In genomic region chr14:51869426-51870113, GRCh38 we compare ENCODE assay signal across 11 cellular contexts. TPM values are rescaled to one million over a fixed set of nuclear protein-coding genes. Genes with fewer than 3 reads are reported as not detected.
DNase-seq lines count a peak whose midpoint lies in the region; ATAC-seq, FAIRE-seq and TF ChIP-seq lines count a peak whose summit lies in the region.
"Had no signal": no experiment of that assay in that cellular context is flagged by ENCODE, and none has a peak within 500 bp of the region (broad histone marks: within the 10 kb centered on the region; RNA-seq: fewer than 3 reads in every experiment).

No MANE protein-coding gene starts in this region.

- WGBS in H9 (ENCODE audit: extremely low coverage, insufficient read length, low lambda C conversion rate) = no CpG with 5 or more reads among the region's 9 CpGs

- no peaks in the 10 kb centered on the region for H3K79me2 ChIP-seq in H9 (ENCODE audit: insufficient read depth, low read length)

- no peak overlapping the region for H2BK15ac ChIP-seq in H9 (ENCODE audit: low read depth, low read length)

- no peak overlapping the region for H3T11ph ChIP-seq in H9 (ENCODE audit: low read length)

- no peak overlapping the region for H3K4me3 Mint-ChIP-seq in activated CD4-positive, alpha-beta T cell treated with anti-CD3 and anti-CD28 coated beads, Interleukin-2, amount 10 ng/mL, durations not matched to agents 7 days and 5 days
- H3K4me3 Mint-ChIP-seq in activated naive CD8-positive, alpha-beta T cell = peak overlapping the region; percentile 27
- no peak overlapping the region for H3K4me3 Mint-ChIP-seq in H9

- H2AK5ac ChIP-seq in H9 (ENCODE audit: insufficient read length, low read length) = no peak overlapping the region

- H3K79me1 ChIP-seq in H9 (ENCODE audit: insufficient read depth, low read depth, low read length, poor library complexity, severe bottlenecking) = no peaks in the 10 kb centered on the region

- peaks cover 41% of the 10 kb centered on the region for H3K4me1 Mint-ChIP-seq in activated CD4-positive, alpha-beta T cell treated with anti-CD3 and anti-CD28 coated beads, Interleukin-2, amount 10 ng/mL, durations not matched to agents 7 days and 5 days
- peaks cover 44% of the 10 kb centered on the region for H3K4me1 Mint-ChIP-seq in activated naive CD8-positive, alpha-beta T cell (ENCODE audit: low read depth)
- H3K4me1 Mint-ChIP-seq in H9 = peaks cover 5% of the 10 kb centered on the region in 2 experiments

- H2BK20ac ChIP-seq in H9 (ENCODE audit: low read depth, low read length, poor library complexity, severe bottlenecking) = no peak overlapping the region

- H3K27ac Mint-ChIP-seq in activated CD4-positive, alpha-beta T cell treated with anti-CD3 and anti-CD28 coated beads, Interleukin-2, amount 10 ng/mL, durations not matched to agents 7 days and 5 days = peak overlapping the region; percentile 7
- H3K27ac Mint-ChIP-seq in activated naive CD8-positive, alpha-beta T cell = no peak overlapping the region
- H3K27ac Mint-ChIP-seq in H9 = peak overlapping the region in 1 of 3 experiments; percentile 65; a peak in 1 of 7 replicates

- H2AFZ ChIP-seq in H9 (ENCODE audit: low read length) = no peak overlapping the region

- no peaks in the 10 kb centered on the region for H3K9me3 Mint-ChIP-seq in activated CD4-positive, alpha-beta T cell treated with anti-CD3 and anti-CD28 coated beads, Interleukin-2, amount 10 ng/mL, durations not matched to agents 7 days and 5 days
- H3K9me3 Mint-ChIP-seq in activated naive CD8-positive, alpha-beta T cell (ENCODE audit: low read depth) = no peaks in the 10 kb centered on the region
- no peaks in the 10 kb centered on the region for H3K9me3 Mint-ChIP-seq in H9

- no peak for ATAC-seq in GM18498 (IDR thresholded peaks at IDR 0.05; ENCODE audit: unreplicated experiment)

- no peaks in the 10 kb centered on the region for H3K27me3 ChIP-seq in H9 (ENCODE audit: insufficient read depth, low read length)

- CTCF ChIA-PET in activated CD4-positive, alpha-beta T cell treated with anti-CD3 and anti-CD28 coated beads, Interleukin-2, amount 10 ng/mL, durations not matched to agents 7 days and 5 days (lab: Charles Lee) = interaction anchor here (1.0 to 1.7 kb wide), 3 partner anchors 9 to 30 kb away, joined by 3 to 5 read pairs (median 4); partner anchors contain the start of gene GNG2

- no peak overlapping the region for H2BK120ac ChIP-seq in H9 (ENCODE audit: low read depth, low read length, poor library complexity, severe bottlenecking)

- H3K27me3 Mint-ChIP-seq in activated CD4-positive, alpha-beta T cell treated with anti-CD3 and anti-CD28 coated beads, Interleukin-2, amount 10 ng/mL, durations not matched to agents 7 days and 5 days = no peaks in the 10 kb centered on the region
- H3K27me3 Mint-ChIP-seq in activated naive CD8-positive, alpha-beta T cell = no peaks in the 10 kb centered on the region
- peaks cover under 1% of the 10 kb centered on the region; the same call in 1 of the 2 replicates for H3K27me3 Mint-ChIP-seq in H9 (ENCODE audit: low read depth)

- H4K5ac ChIP-seq in H9 (ENCODE audit: insufficient read length, low read depth, low read length) = no peak overlapping the region

- H3K23me2 ChIP-seq in H9 (ENCODE audit: insufficient read length, low read depth, low read length, poor library complexity, severe bottlenecking) = no peaks in the 10 kb centered on the region

- FAIRE-seq in GM19239 (lab: Jason Lieb, UNC) = peak; percentile 18

- no peaks in the 10 kb centered on the region for H4K20me1 ChIP-seq in H9 (ENCODE audit: control insufficient read depth, insufficient read depth, insufficient read length)

- H2BK5ac ChIP-seq in H9 (ENCODE audit: insufficient read length, low read length) = no peak overlapping the region

- H3K36me3 Mint-ChIP-seq in activated CD4-positive, alpha-beta T cell treated with anti-CD3 and anti-CD28 coated beads, Interleukin-2, amount 10 ng/mL, durations not matched to agents 7 days and 5 days (ENCODE audit: low read depth) = peaks cover 29% of the 10 kb centered on the region
- peaks cover 12% of the 10 kb centered on the region for H3K36me3 Mint-ChIP-seq in activated naive CD8-positive, alpha-beta T cell
- no peaks in the 10 kb centered on the region for H3K36me3 Mint-ChIP-seq in H9 (ENCODE audit: insufficient read depth in 1 of 3, low read depth in 3 of 3)

- intact Hi-C loops in posterior vena cava (cut with DNase I) = no loop called here

- H3K56ac ChIP-seq in H9 (ENCODE audit: insufficient read length, low read depth, low read length) = no peak overlapping the region

- H3K9me3 ChIP-seq in H9 (ENCODE audit: control insufficient read depth, low read depth, low read length) = no peaks in the 10 kb centered on the region

- no peak overlapping the region for H3K18ac ChIP-seq in H9 (ENCODE audit: insufficient read length, low read depth, low read length)

- no peak overlapping the region for H4K91ac ChIP-seq in H9 (ENCODE audit: insufficient read length, low read depth, low read length)

- H3K9ac ChIP-seq in H9 (ENCODE audit: extremely low read depth, insufficient read length, low read length) = no peak overlapping the region

- TF ChIP-seq CTCF in H9 (conservative IDR thresholded peaks at IDR 0.05) = no peak

- no peaks in the 10 kb centered on the region; the same call in 1 of the 2 replicates for H3K4me1 ChIP-seq in H9 (ENCODE audit: insufficient read depth, low read length)

- H4K8ac ChIP-seq in H9 (replicated peaks; ENCODE audit: insufficient read length, low read depth, low read length) = no peak overlapping the region

- H3K4ac ChIP-seq in H9 (ENCODE audit: low read depth, low read length) = no peak overlapping the region

- H3K4me2 ChIP-seq in H9 (ENCODE audit: insufficient read depth, insufficient read length, low read length) = no peak overlapping the region

- no peak overlapping the region for H3K27ac ChIP-seq in H9 (ENCODE audit: insufficient read length, low read depth, low read length)

- DNase-seq in GM19239 (ENCODE audit: insufficient read length, low spot score) = no peak
- no peak for DNase-seq in activated CD4-positive, alpha-beta T cell treated with anti-CD3 and anti-CD28 coated beads, Interleukin-2, amount 10 ng/mL, durations not matched to agents 7 days and 5 days
- DNase-seq in stimulated activated CD4-positive, alpha-beta T cell treated with anti-CD3 and anti-CD28 coated beads, Interleukin-4, amount 100 ng/mL, for 48 hours (ENCODE audit: low read depth in 2 of 2) = peak; percentile 23 to 54
- DNase-seq in H9 = no peak
- no peak for DNase-seq in posterior vena cava (ENCODE audit: low spot score)
- no peak for DNase-seq in NCI-H510A treated with DMSO at 0.1 percent for 48 hours (lab: John Stamatoyannopoulos, UW)
- DNase-seq: glutamatergic neuron, NCI-H526 treated with DMSO at 0.1 percent for 48 hours, posterior cingulate gyrus had no signal

- no peak overlapping the region for H3K14ac ChIP-seq in H9 (ENCODE audit: insufficient read depth, low read length)

- no peak overlapping the region for H2BK12ac ChIP-seq in H9 (ENCODE audit: insufficient read length, low read depth, low read length)

- POLR2A ChIA-PET in activated CD4-positive, alpha-beta T cell treated with anti-CD3 and anti-CD28 coated beads, Interleukin-2, amount 10 ng/mL, durations not matched to agents 7 days and 5 days (lab: Charles Lee) = no interaction called here

- no peak overlapping the region for H3K23ac ChIP-seq in H9 (ENCODE audit: insufficient read length, low read depth, low read length)

RNA-seq across cellular contexts. Expression of gene GNG2, which starts 9.2 kb away (rescaled TPM):
- total RNA-seq in activated CD4-positive, alpha-beta T cell treated with anti-CD3 and anti-CD28 coated beads, Interleukin-2, amount 10 ng/mL, durations not matched to agents 7 days and 5 days = 100 to 1,000 TPM; 248 to 260 TPM
- total RNA-seq in H9 (2021) (7.0 and 7.9 TPM in 2 replicates), posterior vena cava (10 to 100 TPM; 14.5 to 29.5 TPM)

Comparison
In these comparisons a context has a peak if more than half of its experiments do, and no peak if none do; other contexts are left out.
1. DNase-seq: peak in stimulated activated CD4-positive, alpha-beta T cell treated with anti-CD3 and anti-CD28 coated beads, Interleukin-4, amount 100 ng/mL, for 48 hours (2 of 2); none in GM19239 (single experiment), activated CD4-positive, alpha-beta T cell treated with anti-CD3 and anti-CD28 coated beads, Interleukin-2, amount 10 ng/mL, durations not matched to agents 7 days and 5 days (single experiment), H9 (single experiment), posterior vena cava (single experiment) and NCI-H510A treated with DMSO at 0.1 percent for 48 hours (single experiment).
2. RNA of gene GNG2, which starts 9.2 kb away (total RNA-seq): 248 to 260 TPM in activated CD4-positive, alpha-beta T cell treated with anti-CD3 and anti-CD28 coated beads, Interleukin-2, amount 10 ng/mL, durations not matched to agents 7 days and 5 days; 14.5 to 29.5 TPM in posterior vena cava and 7.0 to 7.9 TPM in H9; every median in the first group is over 4 times any median in the second.